In the genomic region with DNA sequence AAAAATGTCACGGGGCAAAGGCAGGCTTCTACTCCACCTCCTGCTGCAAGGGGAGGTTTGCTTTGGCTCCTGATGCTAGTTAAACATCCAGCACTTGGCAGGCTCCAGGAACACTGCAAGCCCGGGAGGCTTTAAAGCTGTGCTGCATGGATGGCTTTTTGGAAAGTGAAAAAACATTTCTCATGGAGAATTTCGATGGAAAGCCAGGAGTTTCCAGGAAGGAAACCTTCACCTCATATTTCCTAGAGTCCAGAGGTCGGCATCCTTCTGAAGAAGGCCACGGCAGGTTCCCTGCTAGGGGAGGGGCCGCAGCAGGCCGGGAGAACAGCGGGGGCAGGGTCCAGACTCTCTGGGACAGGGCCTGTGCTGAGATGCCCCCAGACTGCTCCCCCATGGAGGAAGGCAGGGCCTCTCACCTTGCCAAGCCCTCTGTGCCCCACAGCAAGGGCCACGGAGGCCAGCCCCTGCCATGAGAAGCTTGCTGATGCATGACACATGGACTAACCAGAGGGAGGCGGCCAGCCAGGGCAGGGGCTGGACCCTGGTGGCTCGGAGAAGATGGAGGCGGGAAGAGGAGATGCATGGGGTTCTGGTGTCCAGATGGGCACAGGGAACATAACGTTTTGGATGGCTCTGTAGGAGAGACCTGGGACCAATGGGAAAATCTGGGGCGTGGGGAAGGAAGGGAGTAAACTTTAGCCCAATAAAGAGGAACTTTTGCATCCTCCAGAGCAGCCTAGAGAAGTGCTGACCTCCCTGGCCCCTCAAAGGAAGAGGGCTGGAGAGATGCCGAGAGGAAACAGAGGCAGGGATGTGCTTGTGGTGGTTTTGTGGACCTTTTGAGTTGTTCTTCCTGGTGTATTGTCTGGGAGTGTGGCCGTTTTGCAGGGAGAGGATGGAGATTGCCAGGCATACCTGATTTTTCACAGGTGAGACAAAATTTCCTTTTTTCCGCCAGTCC, we compare ENCODE assay signal across 11 cellular contexts. TPM values are rescaled to one million over a fixed set of nuclear protein-coding genes. Genes with fewer than 3 reads are reported as not detected.
DNase-seq lines count a peak whose midpoint lies in the region; ATAC-seq and TF ChIP-seq lines count a peak whose summit lies in the region.
"Had no signal": no experiment of that assay in that cellular context is flagged by ENCODE, and none has a peak within 500 bp of the region (broad histone marks: within the 10 kb centered on the region; RNA-seq: fewer than 3 reads in every experiment).

No MANE protein-coding gene starts in this region.

- peaks cover 79% of the 10 kb centered on the region for H3K36me3 Mint-ChIP-seq in stimulated activated memory B cell treated with anti-CD40 and anti-IgM and Interleukin-4, amounts not matched to agents 10 μg/mL and 1 μg/mL and 100 μg/mL, for 72 hours

- intact Hi-C loops in ascending aorta (cut with DNase I), result no loop called here
- intact Hi-C loops in left ventricle myocardium superior (cut with micrococcal nuclease), result no loop called here

- DNase-seq in LNCaP clone FGC (ENCODE audit: low read depth), result peak; percentile 87
- DNase-seq in ascending aorta (ENCODE audit: low spot score in 2 of 2), result no peak
- DNase-seq in left ventricle myocardium superior, result peak; percentile 42
- no peak for DNase-seq in C1 segment of cervical spinal cord (lab: John Stamatoyannopoulos, UW)
- DNase-seq in activated effector memory CD4-positive, alpha-beta T cell treated with anti-CD3 and anti-CD28 coated beads, Interleukin-2, amount 50 U/mL, for 16 hours, result no peak
- DNase-seq: activated CD8-positive, alpha-beta memory T cell treated with anti-CD3 and anti-CD28 coated beads, Interleukin-2, amount 50 U/mL, for 4 hours; MM.1S; NCI-H2171 treated with DMSO at 0.1 percent for 48 hours had no signal

- no peaks in the 10 kb centered on the region for H3K36me3 ChIP-seq in ascending aorta

- H3K4me1 Mint-ChIP-seq in stimulated activated memory B cell treated with anti-CD40 and anti-IgM and Interleukin-4, amounts not matched to agents 10 μg/mL and 1 μg/mL and 100 μg/mL, for 72 hours, result peaks cover 61% of the 10 kb centered on the region

- H3K4me1 ChIP-seq in ascending aorta, result peaks cover 3 to 15% of the 10 kb centered on the region in 2 donors

- H3K9me3 Mint-ChIP-seq in stimulated activated memory B cell treated with anti-CD40 and anti-IgM and Interleukin-4, amounts not matched to agents 10 μg/mL and 1 μg/mL and 100 μg/mL, for 72 hours, result peaks cover 3% of the 10 kb centered on the region

- no peaks in the 10 kb centered on the region for H3K27me3 ChIP-seq in ascending aorta

- H3K27ac ChIP-seq in ascending aorta, result peak overlapping the region in 1 of 2 donors; percentile 20

- H3K27ac Mint-ChIP-seq in stimulated activated memory B cell treated with anti-CD40 and anti-IgM and Interleukin-4, amounts not matched to agents 10 μg/mL and 1 μg/mL and 100 μg/mL, for 72 hours, result peak overlapping the region; percentile 51

- H3K4me3 Mint-ChIP-seq in stimulated activated memory B cell treated with anti-CD40 and anti-IgM and Interleukin-4, amounts not matched to agents 10 μg/mL and 1 μg/mL and 100 μg/mL, for 72 hours, result no peak overlapping the region

- H3K4me3 ChIP-seq in LNCaP clone FGC (ENCODE audit: low read depth, low read length) (no peak overlapping the region), ascending aorta (peak overlapping the region; percentile 16 to 35)

- H3K9me3 ChIP-seq in ascending aorta, result no peaks in the 10 kb centered on the region

- no peaks in the 10 kb centered on the region for H3K27me3 Mint-ChIP-seq in stimulated activated memory B cell treated with anti-CD40 and anti-IgM and Interleukin-4, amounts not matched to agents 10 μg/mL and 1 μg/mL and 100 μg/mL, for 72 hours

- no peak for TF ChIP-seq CTCF in LNCaP clone FGC (IDR thresholded peaks at IDR 0.05; ENCODE audit: control insufficient read depth, extremely low read depth, insufficient read depth)
- TF ChIP-seq CTCF in ascending aorta (IDR thresholded peaks at IDR 0.05), result no peak

- ATAC-seq in left ventricle myocardium superior (peak; percentile 51), HG02610 (IDR thresholded peaks at IDR 0.05; ENCODE audit: unreplicated experiment) (no peak), GM21526 (IDR thresholded peaks at IDR 0.05; ENCODE audit: low FRiP score, unreplicated experiment) (no peak)
- ATAC-seq in stimulated activated memory B cell treated with anti-CD40 and anti-IgM and Interleukin-4, amounts not matched to agents 10 μg/mL and 1 μg/mL and 100 μg/mL, for 72 hours, result no peak

RNA-seq across cellular contexts. Expression of gene CTSH, which starts 10.5 kb away (rescaled TPM):
- total RNA-seq in ascending aorta (112 TPM), left ventricle myocardium superior (72.3 TPM)

Comparison
In these comparisons a context has a peak if more than half of its experiments do, and no peak if none do; other contexts are left out.
1. DNase-seq: peak in LNCaP clone FGC (single experiment) and left ventricle myocardium superior (single experiment); none in ascending aorta (0 of 2), C1 segment of cervical spinal cord (0 of 14) and activated effector memory CD4-positive, alpha-beta T cell treated with anti-CD3 and anti-CD28 coated beads, Interleukin-2, amount 50 U/mL, for 16 hours (single experiment).